12 cellular contexts compared by ENCODE assay signal in the genomic region with DNA sequence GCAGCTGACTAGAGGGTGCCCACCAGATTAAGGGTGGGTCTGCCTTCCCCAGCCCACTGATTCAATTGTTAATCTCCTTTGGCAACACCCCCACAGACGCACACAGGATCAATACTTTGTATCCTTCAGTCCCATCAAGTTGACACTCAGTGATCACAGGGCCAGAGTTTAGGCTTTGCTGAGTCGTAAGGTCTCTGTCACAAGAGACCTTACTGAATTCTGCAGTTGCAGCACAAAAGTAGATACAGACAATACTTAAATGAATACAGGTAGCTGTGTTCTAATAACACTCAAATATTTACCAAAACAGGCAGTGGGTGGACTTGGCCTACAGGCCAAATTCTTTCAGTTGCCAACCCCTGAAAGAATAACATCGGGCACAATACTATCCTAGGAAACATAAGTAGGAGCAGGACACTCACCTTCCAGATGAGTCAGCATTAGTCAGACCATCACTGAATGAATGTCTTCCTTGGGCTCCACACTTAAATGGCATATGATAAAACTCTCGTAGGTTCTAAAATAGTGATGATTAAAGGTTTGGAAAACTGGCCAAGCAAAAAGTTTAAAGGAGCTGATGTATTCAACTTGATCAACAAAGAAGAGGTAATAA.
DNase-seq lines count a peak whose midpoint lies in the region; ATAC-seq and TF ChIP-seq lines count a peak whose summit lies in the region.
"Had no signal": no experiment of that assay in that cellular context is flagged by ENCODE, and none has a peak within 500 bp of the region (broad histone marks: within the 10 kb centered on the region; RNA-seq: fewer than 3 reads in every experiment).

No MANE protein-coding gene starts in this region.

- no peak overlapping the region for H3K14ac ChIP-seq in IMR-90 (replicated peaks; ENCODE audit: low read depth, low read length)

- CTCF ChIA-PET in IMR-90 (lab: Yijun Ruan, JAX) = no interaction called here

- H3K9me3 ChIP-seq in IMR-90 (ENCODE audit: control insufficient read depth, insufficient read depth, low read length) (no peaks in the 10 kb centered on the region), vagina (no peaks in the 10 kb centered on the region), BE2C (no peaks in the 10 kb centered on the region)

- WGBS in IMR-90 (ENCODE audit: extremely low coverage in 2 of 2, insufficient read length in 1 of 2), 2 experiments = no CpG with 5 or more reads among the region's 4 CpGs

- DNase-seq in AG09309 (ENCODE audit: low read depth) (peak; percentile 37), IMR-90 (peak; percentile 91), astrocyte of the spinal cord (ENCODE audit: low read depth, low spot score) (peak; percentile 85), kidney tubule cell (ENCODE audit: low spot score) (peak; percentile 97), NCI-H2029 treated with DMSO at 0.1 percent for 48 hours (lab: John Stamatoyannopoulos, UW) (no peak), NCI-H2196 treated with DMSO at 0.1 percent for 48 hours (lab: John Stamatoyannopoulos, UW; ENCODE audit: unreplicated experiment) (no peak), vagina (ENCODE audit: extremely low spot score in 2 of 2) (no peak), BE2C (no peak)
- DNase-seq: C1 segment of cervical spinal cord, midbrain, NCI-H1417 treated with DMSO at 0.1 percent for 48 hours had no signal

- no peak overlapping the region for H3K4me2 ChIP-seq in IMR-90 (ENCODE audit: low read depth, low read length)
- H3K4me2 ChIP-seq: hepatocyte had no signal

- H2AFZ ChIP-seq in IMR-90 (replicated peaks; ENCODE audit: low read length, poor library complexity) = no peak overlapping the region
- H2AFZ ChIP-seq: hepatocyte had no signal

- no peaks in the 10 kb centered on the region for H4K20me1 ChIP-seq in IMR-90 (ENCODE audit: insufficient read depth, low read length)

- no peak overlapping the region for H2AK5ac ChIP-seq in IMR-90 (ENCODE audit: low read depth, low read length)

- no peak overlapping the region for H3K27ac ChIP-seq in IMR-90 (ENCODE audit: insufficient read depth, low read length)
- H3K27ac ChIP-seq in vagina = no peak overlapping the region
- H3K27ac ChIP-seq: hepatocyte had no signal

- H3K4ac ChIP-seq in IMR-90 (ENCODE audit: low read depth, low read length) = no peak overlapping the region

- no peak overlapping the region for H3K56ac ChIP-seq in IMR-90 (ENCODE audit: extremely low read depth, insufficient read depth, low read length)

- in situ Hi-C loops in IMR-90 (cut with MboI; ENCODE audit: low sequenced_read_pairs) (no loop called here), astrocyte of the spinal cord (cut with HindIII; ENCODE audit: low sequenced_read_pairs) (no loop called here)

- intact Hi-C loops in IMR-90 (cut with micrococcal nuclease) = no loop called here
- intact Hi-C loops in vagina (cut with DNase I) = no loop called here

- TF ChIP-seq POLR2A in IMR-90 (IDR thresholded peaks at IDR 0.05; ENCODE audit: low read depth, low read length) = no peak
- TF ChIP-seq POLR2A in vagina (IDR thresholded peaks at IDR 0.05) = no peak

- dilution Hi-C loops in IMR-90 (cut with HindIII; ENCODE audit: low sequenced_read_pairs, unreplicated experiment) = no loop called here

- no peak overlapping the region for H4K5ac ChIP-seq in IMR-90 (ENCODE audit: low read depth, low read length)

- H3K23ac ChIP-seq in IMR-90 (ENCODE audit: low read depth, low read length) = no peak overlapping the region

- H4K91ac ChIP-seq in IMR-90 (ENCODE audit: insufficient read depth, low read depth, low read length) = no peak overlapping the region

- H3K27me3 ChIP-seq in IMR-90 (ENCODE audit: control insufficient read depth, insufficient read depth, low read length) (no peaks in the 10 kb centered on the region), vagina (no peaks in the 10 kb centered on the region), BE2C (no peaks in the 10 kb centered on the region)
- H3K27me3 ChIP-seq: hepatocyte had no signal

- H3K9me1 ChIP-seq in IMR-90 (ENCODE audit: insufficient read depth, low read length) = no peaks in the 10 kb centered on the region

- no peak overlapping the region for H2BK5ac ChIP-seq in IMR-90 (ENCODE audit: low read depth, low read length, poor library complexity, severe bottlenecking)

- H3K36me3 ChIP-seq in IMR-90 (ENCODE audit: control insufficient read depth, insufficient read depth, low read length) = no peaks in the 10 kb centered on the region
- no peaks in the 10 kb centered on the region for H3K36me3 ChIP-seq in vagina
- H3K36me3 ChIP-seq in BE2C = no peaks in the 10 kb centered on the region

- ATAC-seq in IMR-90 (ENCODE audit: low read depth) = peak; percentile 81

- H2BK120ac ChIP-seq in IMR-90 (ENCODE audit: low read depth, low read length) = no peak overlapping the region

- no peak overlapping the region for H4K8ac ChIP-seq in IMR-90 (ENCODE audit: low read depth in 2 of 2, low read length in 2 of 2)

- no peak overlapping the region for H2BK20ac ChIP-seq in IMR-90 (ENCODE audit: low read depth, low read length)

- no TSS peak for BruUV-seq in IMR-90 (replicated peaks; lab: Mats Ljungman, UMichigan)

- H3K4me1 ChIP-seq in IMR-90 (ENCODE audit: control insufficient read depth, insufficient read depth, low read length) = peaks cover 2% of the 10 kb centered on the region; the same call in 1 of the 2 replicates
- no peaks in the 10 kb centered on the region for H3K4me1 ChIP-seq in vagina
- H3K4me1 ChIP-seq in BE2C = peaks cover 9% of the 10 kb centered on the region

- H2BK15ac ChIP-seq in IMR-90 (ENCODE audit: low read depth, low read length) = no peak overlapping the region

- POLR2A ChIA-PET in IMR-90 (lab: Charles Lee; ENCODE audit: unreplicated experiment) = no interaction called here

- no peak for TF ChIP-seq CTCF in AG09309 (IDR thresholded peaks at IDR 0.05; ENCODE audit: control insufficient read depth, insufficient read depth, low read depth, low read length, missing control alignments)
- TF ChIP-seq CTCF in IMR-90 (conservative IDR thresholded peaks at IDR 0.05; ENCODE audit: low read depth, low read length) = no peak
- TF ChIP-seq CTCF in astrocyte of the spinal cord (IDR thresholded peaks at IDR 0.05; ENCODE audit: low read depth, low read length) = no peak
- no peak for TF ChIP-seq CTCF in vagina (IDR thresholded peaks at IDR 0.05)
- TF ChIP-seq CTCF in BE2C (IDR thresholded peaks at IDR 0.05; ENCODE audit: low read depth, low read length) = no peak

- no peak for TF ChIP-seq RAD21 in IMR-90 (IDR thresholded peaks at IDR 0.05; ENCODE audit: low read length)

- H3K9ac ChIP-seq in IMR-90 (ENCODE audit: low read depth, low read length) = no peak overlapping the region

- H3K79me1 ChIP-seq in IMR-90 (ENCODE audit: low read depth in 1 of 2, low read length in 2 of 2) = no peaks in the 10 kb centered on the region

- H2AK9ac ChIP-seq in IMR-90 (replicated peaks; ENCODE audit: low read depth, low read length, poor library complexity) = no peak overlapping the region

- no peak overlapping the region for H3K4me3 ChIP-seq in AG09309 (ENCODE audit: control insufficient read depth, low read depth, low read length)
- H3K4me3 ChIP-seq in IMR-90 (ENCODE audit: insufficient read depth, low read depth, low read length) = no peak overlapping the region
- no peak overlapping the region for H3K4me3 ChIP-seq in astrocyte of the spinal cord (ENCODE audit: low read depth, low read length)
- no peak overlapping the region for H3K4me3 ChIP-seq in vagina
- H3K4me3 ChIP-seq in BE2C (ENCODE audit: low read depth, low read length) = no peak overlapping the region
- H3K4me3 ChIP-seq: hepatocyte had no signal

- H3K18ac ChIP-seq in IMR-90 (ENCODE audit: low read depth, low read length) = no peak overlapping the region

TF ChIP-seq in IMR-90, 13 proteins besides CTCF, POLR2A, EP300 and RAD21:
- TF ChIP-seq MXI1 (IDR thresholded peaks at IDR 0.05; ENCODE audit: borderline replicate concordance, low read depth, low read length) (no peak), FOS (IDR thresholded peaks at IDR 0.05; ENCODE audit: low read depth, low read length) (peak; percentile 79), MAFK (IDR thresholded peaks at IDR 0.05; ENCODE audit: low read depth, low read length) (peak; percentile 89), MAZ (IDR thresholded peaks at IDR 0.05; ENCODE audit: borderline replicate concordance, low read depth, low read length) (no peak), CHD1 (IDR thresholded peaks at IDR 0.05; ENCODE audit: low read depth, low read length) (no peak), NFE2L2 (IDR thresholded peaks at IDR 0.05; ENCODE audit: low read depth, low read length) (peak; percentile 53; the same call in 1 of the 2 replicates), ELK1 (IDR thresholded peaks at IDR 0.05; ENCODE audit: borderline replicate concordance, low read depth, low read length) (no peak), RCOR1 (IDR thresholded peaks at IDR 0.05; ENCODE audit: insufficient replicate concordance, low read length) (no peak), CEBPB (IDR thresholded peaks at IDR 0.05; ENCODE audit: low read depth, low read length) (no peak), RFX5 (IDR thresholded peaks at IDR 0.05; ENCODE audit: low read depth, low read length) (no peak)
- TF ChIP-seq, protein P1, sequence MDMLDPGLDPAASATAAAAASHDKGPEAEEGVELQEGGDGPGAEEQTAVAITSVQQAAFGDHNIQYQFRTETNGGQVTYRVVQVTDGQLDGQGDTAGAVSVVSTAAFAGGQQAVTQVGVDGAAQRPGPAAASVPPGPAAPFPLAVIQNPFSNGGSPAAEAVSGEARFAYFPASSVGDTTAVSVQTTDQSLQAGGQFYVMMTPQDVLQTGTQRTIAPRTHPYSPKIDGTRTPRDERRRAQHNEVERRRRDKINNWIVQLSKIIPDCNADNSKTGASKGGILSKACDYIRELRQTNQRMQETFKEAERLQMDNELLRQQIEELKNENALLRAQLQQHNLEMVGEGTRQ (IDR thresholded peaks at IDR 0.05; ENCODE audit: low read depth, low read length) = no peak

Comparison
In these comparisons a context has a peak if more than half of its experiments do, and no peak if none do; other contexts are left out.
1. DNase-seq: peak in AG09309 (single experiment), IMR-90 (single experiment), astrocyte of the spinal cord (single experiment) and kidney tubule cell (single experiment); none in NCI-H2029 treated with DMSO at 0.1 percent for 48 hours (single experiment), NCI-H2196 treated with DMSO at 0.1 percent for 48 hours (single experiment), vagina (0 of 2) and BE2C (single experiment).